1 cellular context compared by ENCODE assay signal in the genomic region with DNA sequence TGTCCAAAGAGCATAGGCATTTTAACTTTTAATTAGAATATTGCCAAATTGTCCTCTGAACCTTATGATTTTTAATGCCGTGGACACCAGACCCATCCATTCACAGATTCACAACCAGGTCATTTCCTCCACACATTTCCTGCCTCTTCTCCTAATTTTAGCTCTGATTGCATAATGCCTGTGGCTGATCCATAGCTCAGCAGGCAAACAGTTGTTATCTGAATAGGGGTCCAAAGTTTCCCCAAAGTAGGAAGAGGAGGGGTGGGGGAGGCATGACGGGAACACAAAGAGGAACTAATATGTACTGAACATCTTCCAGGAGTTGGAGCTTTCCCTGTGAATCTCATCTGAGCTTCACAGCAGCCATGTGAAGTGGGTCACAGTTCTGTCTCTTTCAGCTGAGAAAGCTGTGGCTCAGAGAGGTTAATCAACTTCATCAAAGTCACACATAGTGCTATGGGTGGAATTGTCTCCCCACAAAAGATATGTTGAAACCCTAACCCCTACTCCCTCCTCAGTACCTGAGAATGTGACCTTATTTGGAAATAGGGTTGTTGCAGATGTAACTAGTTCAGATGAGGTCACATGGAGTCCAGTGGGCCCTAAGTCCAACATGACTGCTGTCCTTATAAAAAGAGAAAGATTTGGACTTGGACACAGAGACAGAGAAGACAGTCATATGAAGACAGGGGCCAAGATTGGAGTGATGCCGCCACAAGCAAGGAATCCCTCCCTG.
A peak's percentile ranks its signal among the peaks of the same experiment; 100 is the strongest.
TF ChIP-seq lines count a peak whose summit lies in the region.

No MANE protein-coding gene starts in this region.

TF ChIP-seq in HepG2, 621 proteins besides CTCF, POLR2A, EP300 and RAD21 (continued from another document):
- TF ChIP-seq, protein P1, sequence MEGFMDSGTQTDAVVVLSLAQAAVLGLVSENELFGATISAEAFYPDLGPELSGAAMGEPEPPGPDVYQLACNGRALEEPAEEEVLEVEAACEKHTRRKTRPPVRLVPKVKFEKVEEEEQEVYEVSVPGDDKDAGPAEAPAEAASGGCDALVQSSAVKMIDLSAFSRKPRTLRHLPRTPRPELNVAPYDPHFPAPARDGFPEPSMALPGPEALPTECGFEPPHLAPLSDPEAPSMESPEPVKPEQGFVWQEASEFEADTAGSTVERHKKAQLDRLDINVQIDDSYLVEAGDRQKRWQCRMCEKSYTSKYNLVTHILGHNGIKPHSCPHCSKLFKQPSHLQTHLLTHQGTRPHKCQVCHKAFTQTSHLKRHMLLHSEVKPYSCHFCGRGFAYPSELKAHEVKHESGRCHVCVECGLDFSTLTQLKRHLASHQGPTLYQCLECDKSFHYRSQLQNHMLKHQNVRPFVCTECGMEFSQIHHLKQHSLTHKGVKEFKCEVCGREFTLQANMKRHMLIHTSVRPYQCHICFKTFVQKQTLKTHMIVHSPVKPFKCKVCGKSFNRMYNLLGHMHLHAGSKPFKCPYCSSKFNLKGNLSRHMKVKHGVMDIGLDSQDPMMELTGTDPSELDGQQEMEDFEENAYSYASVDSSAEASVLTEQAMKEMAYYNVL (CRISPR knock-in tag; IDR thresholded peaks at IDR 0.05; ENCODE audit: borderline replicate concordance): peak; percentile 14; the same call in 1 of the 2 replicates
- TF ChIP-seq, protein P2, sequence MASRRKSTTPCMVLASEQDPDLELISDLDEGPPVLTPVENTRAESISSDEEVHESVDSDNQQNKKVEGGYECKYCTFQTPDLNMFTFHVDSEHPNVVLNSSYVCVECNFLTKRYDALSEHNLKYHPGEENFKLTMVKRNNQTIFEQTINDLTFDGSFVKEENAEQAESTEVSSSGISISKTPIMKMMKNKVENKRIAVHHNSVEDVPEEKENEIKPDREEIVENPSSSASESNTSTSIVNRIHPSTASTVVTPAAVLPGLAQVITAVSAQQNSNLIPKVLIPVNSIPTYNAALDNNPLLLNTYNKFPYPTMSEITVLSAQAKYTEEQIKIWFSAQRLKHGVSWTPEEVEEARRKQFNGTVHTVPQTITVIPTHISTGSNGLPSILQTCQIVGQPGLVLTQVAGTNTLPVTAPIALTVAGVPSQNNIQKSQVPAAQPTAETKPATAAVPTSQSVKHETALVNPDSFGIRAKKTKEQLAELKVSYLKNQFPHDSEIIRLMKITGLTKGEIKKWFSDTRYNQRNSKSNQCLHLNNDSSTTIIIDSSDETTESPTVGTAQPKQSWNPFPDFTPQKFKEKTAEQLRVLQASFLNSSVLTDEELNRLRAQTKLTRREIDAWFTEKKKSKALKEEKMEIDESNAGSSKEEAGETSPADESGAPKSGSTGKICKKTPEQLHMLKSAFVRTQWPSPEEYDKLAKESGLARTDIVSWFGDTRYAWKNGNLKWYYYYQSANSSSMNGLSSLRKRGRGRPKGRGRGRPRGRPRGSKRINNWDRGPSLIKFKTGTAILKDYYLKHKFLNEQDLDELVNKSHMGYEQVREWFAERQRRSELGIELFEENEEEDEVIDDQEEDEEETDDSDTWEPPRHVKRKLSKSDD (CRISPR knock-in tag; IDR thresholded peaks at IDR 0.05; ENCODE audit: low read depth): no peak
